ENCODE assay signal across 1 cellular context in genomic region chr10:43410345-43410744, GRCh38.
TF ChIP-seq lines count a peak whose summit lies in the region.

No MANE protein-coding gene starts in this region.

TF ChIP-seq in GM23338, 12 proteins besides CTCF, POLR2A, EP300 and RAD21 (continued from another document):
- no peak for TF ChIP-seq ETS1 (IDR thresholded peaks at IDR 0.05)
- TF ChIP-seq REST (IDR thresholded peaks at IDR 0.05; ENCODE audit: unreplicated experiment), result no peak
- TF ChIP-seq CREB1 (CRISPR knock-in tag; IDR thresholded peaks at IDR 0.05; ENCODE audit: low read depth), result no peak
- TF ChIP-seq EZH2 (IDR thresholded peaks at IDR 0.05; ENCODE audit: low read depth, unreplicated experiment), result no peak
TF ChIP-seq in GM23338: peak in this region for 0.
